ENCODE assay signal across 12 cellular contexts in genomic region chr18:54608008-54608642, GRCh38. TPM values are rescaled to one million over a fixed set of nuclear protein-coding genes. Genes with fewer than 3 reads are reported as not detected.
A peak's percentile ranks its signal among the peaks of the same experiment; 100 is the strongest.
DNase-seq lines count a peak whose midpoint lies in the region; ATAC-seq and TF ChIP-seq lines count a peak whose summit lies in the region.
"Had no signal": no experiment of that assay in that cellular context is flagged by ENCODE, and none has a peak within 500 bp of the region (broad histone marks: within the 10 kb centered on the region; RNA-seq: fewer than 3 reads in every experiment).

No MANE protein-coding gene starts in this region.

- H3K36me3 ChIP-seq in breast epithelium (no peaks in the 10 kb centered on the region), left lung (no peaks in the 10 kb centered on the region)
- H3K36me3 ChIP-seq: SJCRH30 had no signal

- H3K27ac ChIP-seq in breast epithelium (peak overlapping the region; percentile 80 to 90), left lung (peak overlapping the region; percentile 73 to 74)
- H3K27ac ChIP-seq: SJCRH30 had no signal

- H3K36me3 Mint-ChIP-seq in activated T-helper 2 cell treated with anti-CD3 and anti-CD28 coated beads, Interferon-gamma antibody, Interleukin-2, Interleukin-4, amounts not matched to agents 10 μg/mL and 5 μg/mL and 100 μg/mL, durations not matched to agents 14 hours and 24 hours and 36 hours (ENCODE audit: low read depth) = no peaks in the 10 kb centered on the region

- peaks cover 2% of the 10 kb centered on the region for H3K4me1 Mint-ChIP-seq in activated T-helper 2 cell treated with anti-CD3 and anti-CD28 coated beads, Interferon-gamma antibody, Interleukin-2, Interleukin-4, amounts not matched to agents 10 μg/mL and 5 μg/mL and 100 μg/mL, durations not matched to agents 14 hours and 24 hours and 36 hours (ENCODE audit: low read depth)

- intact Hi-C loops in breast epithelium (cut with DNase I; ENCODE audit: low total_unique reads) = no loop called here
- intact Hi-C loops in left lung (cut with DNase I) = no loop called here
- intact Hi-C loops in Right ventricle myocardium superior (cut with DNase I) = no loop called here
- intact Hi-C loops in activated T-helper 2 cell treated with anti-CD3 and anti-CD28 coated beads, Interferon-gamma antibody, Interleukin-2, Interleukin-4, amounts not matched to agents 10 μg/mL and 5 μg/mL and 100 μg/mL, durations not matched to agents 14 hours and 24 hours and 36 hours (cut with micrococcal nuclease) = no loop called here

- H3K9me3 Mint-ChIP-seq in activated T-helper 2 cell treated with anti-CD3 and anti-CD28 coated beads, Interferon-gamma antibody, Interleukin-2, Interleukin-4, amounts not matched to agents 10 μg/mL and 5 μg/mL and 100 μg/mL, durations not matched to agents 14 hours and 24 hours and 36 hours = no peaks in the 10 kb centered on the region
- H3K9me3 Mint-ChIP-seq: activated T-cell treated with anti-CD3 and anti-CD28 coated beads, Interleukin-2, amount 50 U/mL, for 72 hours had no signal

- no peak for TF ChIP-seq POLR2A in breast epithelium (IDR thresholded peaks at IDR 0.05)

- no peak for TF ChIP-seq RAD21 in Ishikawa (IDR thresholded peaks at IDR 0.05; ENCODE audit: low read depth)

- H3K4me3 ChIP-seq in AG10803 (ENCODE audit: low read length) (peak overlapping the region; percentile 23), breast epithelium (peak overlapping the region in 2 of 3 donors; percentile 45 to 53), left lung (no peak overlapping the region)
- H3K4me3 ChIP-seq: SJCRH30 had no signal

- H3K4me1 ChIP-seq in breast epithelium (no peaks in the 10 kb centered on the region), left lung (peaks cover 0 to 4% of the 10 kb centered on the region in 2 donors)
- H3K4me1 ChIP-seq: SJCRH30 had no signal

- TF ChIP-seq CTCF in AG10803 (conservative IDR thresholded peaks at IDR 0.05; ENCODE audit: low read length) (no peak), breast epithelium (IDR thresholded peaks at IDR 0.05) (no peak), left lung (IDR thresholded peaks at IDR 0.05) (no peak)

- H3K27ac Mint-ChIP-seq in activated T-helper 2 cell treated with anti-CD3 and anti-CD28 coated beads, Interferon-gamma antibody, Interleukin-2, Interleukin-4, amounts not matched to agents 10 μg/mL and 5 μg/mL and 100 μg/mL, durations not matched to agents 14 hours and 24 hours and 36 hours = no peak overlapping the region
- H3K27ac Mint-ChIP-seq: activated T-cell treated with anti-CD3 and anti-CD28 coated beads, Interleukin-2, amount 50 U/mL, for 72 hours had no signal

- H3K27me3 Mint-ChIP-seq in activated T-helper 2 cell treated with anti-CD3 and anti-CD28 coated beads, Interferon-gamma antibody, Interleukin-2, Interleukin-4, amounts not matched to agents 10 μg/mL and 5 μg/mL and 100 μg/mL, durations not matched to agents 14 hours and 24 hours and 36 hours (ENCODE audit: low read depth) = no peaks in the 10 kb centered on the region

- ATAC-seq in left lung (peak; percentile 22), HG03135 (IDR thresholded peaks at IDR 0.05; ENCODE audit: unreplicated experiment) (no peak), Right ventricle myocardium superior (ENCODE audit: poor library complexity) (no peak)
- ATAC-seq: activated T-cell treated with anti-CD3 and anti-CD28 coated beads, Interleukin-2, amount 50 U/mL, for 72 hours had no signal

- no peak overlapping the region for H3K4me3 Mint-ChIP-seq in activated T-helper 2 cell treated with anti-CD3 and anti-CD28 coated beads, Interferon-gamma antibody, Interleukin-2, Interleukin-4, amounts not matched to agents 10 μg/mL and 5 μg/mL and 100 μg/mL, durations not matched to agents 14 hours and 24 hours and 36 hours (ENCODE audit: low read depth)
- H3K4me3 Mint-ChIP-seq: activated T-cell treated with anti-CD3 and anti-CD28 coated beads, Interleukin-2, amount 50 U/mL, for 72 hours had no signal

- H3K27me3 ChIP-seq in breast epithelium (no peaks in the 10 kb centered on the region), left lung (no peaks in the 10 kb centered on the region)
- H3K27me3 ChIP-seq: SJCRH30 had no signal

- DNase-seq in AG10803 (ENCODE audit: low read depth) = peak; percentile 11
- no peak for DNase-seq in breast epithelium (ENCODE audit: low spot score in 2 of 2)
- no peak for DNase-seq in left lung
- DNase-seq in Right ventricle myocardium superior = no peak
- no peak for DNase-seq in NCI-H128 (lab: John Stamatoyannopoulos, UW; ENCODE audit: unreplicated experiment)
- DNase-seq in activated T-helper 2 cell treated with anti-CD3 and anti-CD28 coated beads, Interferon-gamma antibody, Interleukin-2, Interleukin-4, amounts not matched to agents 10 μg/mL and 5 μg/mL and 100 μg/mL, durations not matched to agents 14 hours and 24 hours and 36 hours (ENCODE audit: low spot score) = no peak
- DNase-seq: activated T-cell treated with anti-CD3 and anti-CD28 coated beads, Interleukin-2, amount 50 U/mL, for 72 hours; erythroblast; SJCRH30 had no signal

- TF ChIP-seq EP300 in Ishikawa (IDR thresholded peaks at IDR 0.05; ENCODE audit: borderline replicate concordance) = no peak

- H3K9me3 ChIP-seq in breast epithelium = no peaks in the 10 kb centered on the region
- H3K9me3 ChIP-seq in left lung = no peaks in the 10 kb centered on the region
- H3K9me3 ChIP-seq: SJCRH30 had no signal

TF ChIP-seq in Ishikawa, 13 proteins besides CTCF, POLR2A, EP300 and RAD21:
- TF ChIP-seq ZBTB7A (IDR thresholded peaks at IDR 0.05; ENCODE audit: low read depth) (no peak), YY1 (IDR thresholded peaks at IDR 0.05; ENCODE audit: low read depth) (0 out of 2 replicates have a peak, but pooled peaks have one; percentile 17), TCF12 (IDR thresholded peaks at IDR 0.05; ENCODE audit: low read depth) (no peak), NFIC (IDR thresholded peaks at IDR 0.05) (0 out of 2 replicates have a peak, but pooled peaks have one; percentile 40), TEAD4 (IDR thresholded peaks at IDR 0.05) (peak; percentile 62), FOXM1 (IDR thresholded peaks at IDR 0.05; ENCODE audit: borderline replicate concordance, low read depth) (no peak), EGR1 (IDR thresholded peaks at IDR 0.05) (no peak), MAX (IDR thresholded peaks at IDR 0.05) (no peak), TAF1 (IDR thresholded peaks at IDR 0.05; ENCODE audit: low read depth) (no peak), CREB1 (IDR thresholded peaks at IDR 0.05; ENCODE audit: low read depth) (no peak), USF1 (IDR thresholded peaks at IDR 0.05) (no peak), CEBPB (IDR thresholded peaks at IDR 0.05) (no peak; the same call in 1 of the 2 replicates)
- TF ChIP-seq, protein P1, sequence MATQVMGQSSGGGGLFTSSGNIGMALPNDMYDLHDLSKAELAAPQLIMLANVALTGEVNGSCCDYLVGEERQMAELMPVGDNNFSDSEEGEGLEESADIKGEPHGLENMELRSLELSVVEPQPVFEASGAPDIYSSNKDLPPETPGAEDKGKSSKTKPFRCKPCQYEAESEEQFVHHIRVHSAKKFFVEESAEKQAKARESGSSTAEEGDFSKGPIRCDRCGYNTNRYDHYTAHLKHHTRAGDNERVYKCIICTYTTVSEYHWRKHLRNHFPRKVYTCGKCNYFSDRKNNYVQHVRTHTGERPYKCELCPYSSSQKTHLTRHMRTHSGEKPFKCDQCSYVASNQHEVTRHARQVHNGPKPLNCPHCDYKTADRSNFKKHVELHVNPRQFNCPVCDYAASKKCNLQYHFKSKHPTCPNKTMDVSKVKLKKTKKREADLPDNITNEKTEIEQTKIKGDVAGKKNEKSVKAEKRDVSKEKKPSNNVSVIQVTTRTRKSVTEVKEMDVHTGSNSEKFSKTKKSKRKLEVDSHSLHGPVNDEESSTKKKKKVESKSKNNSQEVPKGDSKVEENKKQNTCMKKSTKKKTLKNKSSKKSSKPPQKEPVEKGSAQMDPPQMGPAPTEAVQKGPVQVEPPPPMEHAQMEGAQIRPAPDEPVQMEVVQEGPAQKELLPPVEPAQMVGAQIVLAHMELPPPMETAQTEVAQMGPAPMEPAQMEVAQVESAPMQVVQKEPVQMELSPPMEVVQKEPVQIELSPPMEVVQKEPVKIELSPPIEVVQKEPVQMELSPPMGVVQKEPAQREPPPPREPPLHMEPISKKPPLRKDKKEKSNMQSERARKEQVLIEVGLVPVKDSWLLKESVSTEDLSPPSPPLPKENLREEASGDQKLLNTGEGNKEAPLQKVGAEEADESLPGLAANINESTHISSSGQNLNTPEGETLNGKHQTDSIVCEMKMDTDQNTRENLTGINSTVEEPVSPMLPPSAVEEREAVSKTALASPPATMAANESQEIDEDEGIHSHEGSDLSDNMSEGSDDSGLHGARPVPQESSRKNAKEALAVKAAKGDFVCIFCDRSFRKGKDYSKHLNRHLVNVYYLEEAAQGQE (IDR thresholded peaks at IDR 0.05; ENCODE audit: low read depth) = no peak

RNA-seq across cellular contexts. Expression of gene DYNAP, which starts 17.1 kb away (rescaled TPM):
- total RNA-seq in breast epithelium (not detected), left lung (not detected), Right ventricle myocardium superior (not detected)
- not detected in 2 replicates for total RNA-seq in activated T-helper 2 cell treated with anti-CD3 and anti-CD28 coated beads, Interferon-gamma antibody, Interleukin-2, Interleukin-4, amounts not matched to agents 10 μg/mL and 5 μg/mL and 100 μg/mL, durations not matched to agents 14 hours and 24 hours and 36 hours
- total RNA-seq: activated T-cell treated with anti-CD3 and anti-CD28 coated beads, Interleukin-2, amount 50 U/mL, for 72 hours; SJCRH30; skeletal muscle tissue had no signal

Comparison
In these comparisons a context has a peak if more than half of its experiments do, and no peak if none do; other contexts are left out.
1. H3K4me3 ChIP-seq: peak in AG10803 (single experiment) and breast epithelium (2 of 3); none in left lung (0 of 2).